ENCODE assay signal across 8 cellular contexts in the genomic region with DNA sequence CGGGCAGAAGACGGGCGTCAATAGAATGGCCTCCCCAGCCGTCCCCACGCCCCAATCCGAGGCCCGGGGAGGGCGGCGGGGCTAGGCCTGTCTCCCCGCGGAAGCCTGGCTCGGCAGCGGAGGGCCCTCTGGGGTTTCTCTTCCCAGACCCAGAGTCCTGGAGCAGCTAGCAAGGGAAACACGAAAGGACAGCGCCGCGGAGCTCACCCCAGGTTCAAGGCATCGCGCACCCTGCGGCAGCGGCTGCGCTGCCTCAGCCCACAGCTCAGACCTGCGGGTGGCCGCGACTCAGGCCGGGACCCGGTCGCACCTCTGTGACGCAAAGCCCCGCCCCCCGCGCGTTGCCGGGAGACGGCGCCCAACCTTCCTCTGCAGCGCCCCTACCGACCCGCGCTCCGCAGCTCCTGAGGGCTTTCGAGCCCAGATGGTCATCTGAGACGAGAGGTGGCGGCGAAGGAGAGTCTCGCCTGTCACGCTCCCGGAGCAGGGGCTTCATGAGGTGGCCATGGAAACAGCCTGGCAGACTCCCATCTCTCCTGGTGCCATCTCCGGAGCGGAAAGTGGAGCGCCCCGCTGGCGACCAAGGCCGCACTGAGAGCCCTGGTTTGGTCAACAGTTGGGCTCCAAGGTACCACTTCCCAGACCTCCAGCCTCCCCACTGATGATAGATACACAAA. TPM values are rescaled to one million over a fixed set of nuclear protein-coding genes. Genes with fewer than 3 reads are reported as not detected.
DNase-seq lines count a peak whose midpoint lies in the region; ATAC-seq, FAIRE-seq and TF ChIP-seq lines count a peak whose summit lies in the region.

A gene with protein sequence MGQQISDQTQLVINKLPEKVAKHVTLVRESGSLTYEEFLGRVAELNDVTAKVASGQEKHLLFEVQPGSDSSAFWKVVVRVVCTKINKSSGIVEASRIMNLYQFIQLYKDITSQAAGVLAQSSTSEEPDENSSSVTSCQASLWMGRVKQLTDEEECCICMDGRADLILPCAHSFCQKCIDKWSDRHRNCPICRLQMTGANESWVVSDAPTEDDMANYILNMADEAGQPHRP (minus strand): TSS at position 273 of the 677 bp plus-strand sequence. CDS start 7,029 bp downstream, outside the sequence.

- no peaks in the 10 kb centered on the region for H3K36me3 ChIP-seq in uterus

- no peaks in the 10 kb centered on the region for H3K9me3 ChIP-seq in uterus

- peak; percentile 100 for FAIRE-seq in GM12892 (lab: Jason Lieb, UNC)

- H3K27me3 ChIP-seq in uterus, result no peaks in the 10 kb centered on the region

- peak; percentile 86 to 95 (median 92) for TF ChIP-seq CTCF in uterus (IDR thresholded peaks at IDR 0.05)

- TF ChIP-seq POLR2A in GM12892 (IDR thresholded peaks at IDR 0.05; ENCODE audit: low read depth, low read length) (peak; percentile 94), uterus (IDR thresholded peaks at IDR 0.05) (peak; percentile 88 to 95)

- H3K4me1 ChIP-seq in uterus, result no peaks in the 10 kb centered on the region

- peak; percentile 90 for DNase-seq in GM12892 (ENCODE audit: insufficient read length)
- peak; percentile 85 for DNase-seq in NCI-H1436 (lab: John Stamatoyannopoulos, UW)
- peak in 55 of 56 donors; percentile 59 to 97 (median 88) for DNase-seq in amygdala (lab: John Stamatoyannopoulos, UW)
- DNase-seq in left ventricle myocardium superior, result peak; percentile 98
- peak; percentile 64 for DNase-seq in pulmonary artery endothelial cell (ENCODE audit: low read depth, low spot score)
- DNase-seq in uterus, result peak; percentile 93 to 95

- peak within 1 kb of the TSS; percentile 87 to 92 for H3K4me3 ChIP-seq in uterus

- intact Hi-C loops in T-helper 1 cell treated with Interleukin-12 subunit alpha and Interleukin-12 subunit beta and Interleukin-4 antibody, amounts not matched to agents 30 ng/mL and 1 ng/mL, for 36 hours (cut with micrococcal nuclease), result loop anchor here (1.0 to 5.0 kb wide), 13 partner anchors 52 to 1574 kb away; a partner anchor contains a TSS
- intact Hi-C loops in left ventricle myocardium superior (cut with micrococcal nuclease), result no loop called here
- intact Hi-C loops in uterus (cut with DNase I; ENCODE audit: low total_unique reads), result no loop called here

- ATAC-seq in HG02840 (IDR thresholded peaks at IDR 0.05; ENCODE audit: low FRiP score, unreplicated experiment) (peak; percentile 98), left ventricle myocardium superior (peak; percentile 100)

- H3K27ac ChIP-seq in uterus, result peak within 1 kb of the TSS; percentile 89 to 91

RNA-seq across cellular contexts. Expression of the gene that starts here (rescaled TPM):
- 16.7 TPM for polyA plus RNA-seq in GM12892 (2012; ENCODE audit: missing spikeins)
- 10.5 and 11.8 TPM in 2 replicates for total RNA-seq in T-helper 1 cell treated with Interleukin-12 subunit alpha and Interleukin-12 subunit beta and Interleukin-4 antibody, amounts not matched to agents 30 ng/mL and 1 ng/mL, for 36 hours
- 34.1 TPM for total RNA-seq in left ventricle myocardium superior
- total RNA-seq in pulmonary artery endothelial cell, result 22.7 and 36.1 TPM in 2 replicates
- total RNA-seq in uterus, result 10 to 100 TPM; 19.7 to 49.7 (median 25.2) TPM

Comparison
In these comparisons a context has a peak if more than half of its experiments do, and no peak if none do; other contexts are left out.
1. Peak in every context shown above with its lines: DNase-seq, ATAC-seq, H3K4me3 ChIP-seq and H3K27ac ChIP-seq.